8 cellular contexts compared by ENCODE assay signal in genomic region chr7:141754939-141755338, GRCh38. TPM values are rescaled to one million over a fixed set of nuclear protein-coding genes. Genes with fewer than 3 reads are reported as not detected.
DNase-seq lines count a peak whose midpoint lies in the region; ATAC-seq, FAIRE-seq and TF ChIP-seq lines count a peak whose summit lies in the region.

No MANE protein-coding gene starts in this region.

- no peak overlapping the region for H3K4me3 ChIP-seq in Loucy (ENCODE audit: low read length, poor library complexity, severe bottlenecking)
- H3K4me3 ChIP-seq in GM12878, result no peak overlapping the region
- no peak overlapping the region for H3K4me3 ChIP-seq in neuronal stem cell (ENCODE audit: low read length in 2 of 2)

- no peak overlapping the region for H3K14ac ChIP-seq in neuronal stem cell (ENCODE audit: low read length)

- H3K27ac ChIP-seq in GM12878 (ENCODE audit: control insufficient read depth, insufficient read depth) (no peak overlapping the region), neuronal stem cell (replicated peaks; ENCODE audit: low read length) (no peak overlapping the region)

- POLR2A ChIA-PET in GM12878 (lab: Charles Lee) (no interaction called here), T-cell (lab: Charles Lee) (no interaction called here)

- H3K4me3 Mint-ChIP-seq in T-cell, result no peak overlapping the region

- H3K27me3 Mint-ChIP-seq in T-cell, result no peaks in the 10 kb centered on the region

- RAD21 ChIA-PET in GM12878 (lab: Charles Lee; ENCODE audit: unreplicated experiment), result no interaction called here

- no peaks in the 10 kb centered on the region for H3K27me3 ChIP-seq in Loucy (ENCODE audit: insufficient read depth, low read length, poor library complexity, severe bottlenecking)
- no peaks in the 10 kb centered on the region for H3K27me3 ChIP-seq in GM12878 (replicated peaks in 1 of 2; ENCODE audit: control insufficient read depth in 2 of 2, insufficient read depth in 2 of 2, low read length in 1 of 2)
- no peaks in the 10 kb centered on the region for H3K27me3 ChIP-seq in neuronal stem cell (ENCODE audit: control insufficient read depth in 3 of 3, insufficient read depth in 3 of 3, low read depth in 1 of 3, low read length in 3 of 3)

- TF ChIP-seq CTCF in Loucy (conservative IDR thresholded peaks at IDR 0.05; ENCODE audit: low read length), result peak; percentile 71
- peak; percentile 43 to 49 (median 47); a peak in 5 of 6 replicates for TF ChIP-seq CTCF in GM12878 (IDR thresholded peaks at IDR 0.05 in 2 of 3, conservative IDR thresholded peaks at IDR 0.05 in 1 of 3; ENCODE audit: control insufficient read depth in 2 of 3, extremely low read depth in 1 of 3, insufficient read depth in 1 of 3, low read depth in 3 of 3, low read length in 3 of 3)

- peaks cover 10% of the 10 kb centered on the region; the same call in 1 of the 2 replicates for H3K9me3 ChIP-seq in Loucy (ENCODE audit: insufficient read depth, low read depth, low read length)
- H3K9me3 ChIP-seq in GM12878 (replicated peaks; ENCODE audit: control insufficient read depth, insufficient read depth, low read length), result peaks cover 23% of the 10 kb centered on the region
- peaks cover under 1 to 34% of the 10 kb centered on the region in 2 donors for H3K9me3 ChIP-seq in neuronal stem cell (replicated peaks in 1 of 2; ENCODE audit: control insufficient read depth in 2 of 2, insufficient read depth in 1 of 2, low read depth in 1 of 2, low read length in 2 of 2)

- H3K36me3 ChIP-seq in Loucy (ENCODE audit: insufficient read depth, low read length), result peaks cover 67% of the 10 kb centered on the region
- peaks cover 4 to 10% of the 10 kb centered on the region in 2 experiments; a peak in 3 of 4 replicates for H3K36me3 ChIP-seq in GM12878 (ENCODE audit: control insufficient read depth in 2 of 2, insufficient read depth in 2 of 2, low read length in 1 of 2)
- H3K36me3 ChIP-seq in neuronal stem cell (replicated peaks in 1 of 2; ENCODE audit: control insufficient read depth in 2 of 2, insufficient read depth in 2 of 2, low read length in 2 of 2), result peaks cover 41 to 98% of the 10 kb centered on the region in 2 donors

- no peak overlapping the region for H2BK5ac ChIP-seq in neuronal stem cell (ENCODE audit: low read length)

- no peak overlapping the region for H3K18ac ChIP-seq in neuronal stem cell (ENCODE audit: low read length)

- H3K4ac ChIP-seq in neuronal stem cell (ENCODE audit: low read length), result no peak overlapping the region

- H3K9me3 Mint-ChIP-seq in T-cell, result peaks cover 6 to 31% (median 9%) of the 10 kb centered on the region in 3 donors

- intact Hi-C loops in GM12878 (cut with micrococcal nuclease; ENCODE audit: unreplicated experiment), result no loop called here

- no peak for FAIRE-seq in GM12878 (lab: Jason Lieb, UNC)

- H3K36me3 Mint-ChIP-seq in T-cell, result peaks cover 93% of the 10 kb centered on the region

- peaks cover 0 to 5% (median 0%) of the 10 kb centered on the region in 3 donors for H3K4me1 Mint-ChIP-seq in T-cell

- CTCF ChIA-PET in GM12878 (lab: Yijun Ruan, JAX), result interaction anchor here (1.5 to 2.2 kb wide), 3 partner anchors 16 to 34 kb away, joined by 3 to 8 read pairs (median 7); partner anchors contain the start of gene SSBP1
- CTCF ChIA-PET in T-cell (lab: Charles Lee), result interaction anchor here in 1 of 2 donors (0.6 kb wide), 1 partner anchor 18 kb away, joined by 4 read pairs; no protein-coding TSS in a partner anchor

- TF ChIP-seq POLR2A in GM12878 (IDR thresholded peaks at IDR 0.05; ENCODE audit: low read depth, low read length), result no peak

- SMC1A ChIA-PET in GM12878 (lab: Charles Lee; ENCODE audit: uncharacterized antibody, unreplicated experiment), result no interaction called here

- no peak for TF ChIP-seq EP300 in GM12878 (IDR thresholded peaks at IDR 0.05; ENCODE audit: borderline replicate concordance in 1 of 2, control insufficient read depth in 1 of 2, low read depth in 2 of 2, low read length in 2 of 2)

- no peaks in the 10 kb centered on the region for H3K79me1 ChIP-seq in neuronal stem cell (ENCODE audit: low read depth, low read length)

- peak; percentile 55 for TF ChIP-seq RAD21 in GM12878 (IDR thresholded peaks at IDR 0.05; ENCODE audit: insufficient read depth, low read depth, low read length)

- no peak overlapping the region for H2BK12ac ChIP-seq in neuronal stem cell (ENCODE audit: low read length)

- H3K4me1 ChIP-seq in Loucy (ENCODE audit: insufficient read depth, low read length, poor library complexity, severe bottlenecking) (no peaks in the 10 kb centered on the region), GM12878 (ENCODE audit: control insufficient read depth, insufficient read depth, low read length) (no peaks in the 10 kb centered on the region), neuronal stem cell (ENCODE audit: control insufficient read depth in 2 of 2, insufficient read depth in 1 of 2, low read depth in 1 of 2, low read length in 2 of 2) (no peaks in the 10 kb centered on the region)

- 82% methylated on average over 6 of the region's 6 CpGs for WGBS in GM12878 (ENCODE audit: insufficient coverage, insufficient replicate concordance, low lambda C conversion rate, missing lambda C conversion rate)
- no CpG with 5 or more reads among the region's 6 CpGs for WGBS in neuronal stem cell (ENCODE audit: extremely low coverage in 2 of 2, insufficient read length in 2 of 2, insufficient replicate concordance in 1 of 2), 2 donors

- no peak overlapping the region for H2BK15ac ChIP-seq in neuronal stem cell (ENCODE audit: low read length)

- in situ Hi-C loops in GM12878 (cut with MboI), result no loop called here

- DNase-seq in NCI-H2196 (lab: John Stamatoyannopoulos, UW; ENCODE audit: unreplicated experiment) (peak; percentile 25), NCI-H2196 treated with DMSO at 0.1 percent for 48 hours (lab: John Stamatoyannopoulos, UW; ENCODE audit: unreplicated experiment) (no peak), GM12878 (ENCODE audit: low read depth, low spot score) (no peak), neuronal stem cell (ENCODE audit: low spot score) (peak; percentile 9), T-cell (no peak)
- DNase-seq in effector CD8-positive, alpha-beta T cell (lab: John Stamatoyannopoulos, UW), result no peak

- no peak overlapping the region for H2BK120ac ChIP-seq in neuronal stem cell (ENCODE audit: low read depth, low read length)

- no peak overlapping the region for H3K4me2 ChIP-seq in Loucy (ENCODE audit: low read depth, low read length, poor library complexity, severe bottlenecking)
- no peak overlapping the region for H3K4me2 ChIP-seq in GM12878 (ENCODE audit: control insufficient read depth, insufficient read depth)
- no peak overlapping the region for H3K4me2 ChIP-seq in neuronal stem cell (ENCODE audit: insufficient read depth, low read length, poor library complexity, severe bottlenecking)

- no TSS peak for BruUV-seq in GM12878 (replicated peaks; lab: Mats Ljungman, UMichigan)

- H3K9ac ChIP-seq in Loucy (ENCODE audit: low read depth, low read length, poor library complexity, severe bottlenecking) (no peak overlapping the region), GM12878 (ENCODE audit: control insufficient read depth, insufficient read depth, low read length) (no peak overlapping the region), neuronal stem cell (ENCODE audit: low read depth, low read length, poor library complexity) (no peak overlapping the region)

- H4K8ac ChIP-seq in neuronal stem cell (ENCODE audit: low read depth, low read length), result no peak overlapping the region

- no peak overlapping the region for H3K27ac Mint-ChIP-seq in T-cell

- no peak overlapping the region for H3K23ac ChIP-seq in neuronal stem cell (ENCODE audit: low read depth, low read length, poor library complexity)

- no peaks in the 10 kb centered on the region for H3K79me2 ChIP-seq in Loucy (ENCODE audit: insufficient read depth, low read length)
- no peaks in the 10 kb centered on the region for H3K79me2 ChIP-seq in GM12878 (ENCODE audit: control insufficient read depth, insufficient read depth, low read length)

- H4K20me1 ChIP-seq in Loucy (ENCODE audit: insufficient read depth, low read length, poor library complexity, severe bottlenecking), result no peaks in the 10 kb centered on the region
- no peaks in the 10 kb centered on the region for H4K20me1 ChIP-seq in GM12878 (ENCODE audit: control insufficient read depth, insufficient read depth)

- no peak overlapping the region for H2AK5ac ChIP-seq in neuronal stem cell (ENCODE audit: low read depth, low read length)

- H3F3A ChIP-seq in Loucy (ENCODE audit: low read depth), result no peaks in the 10 kb centered on the region

- ATAC-seq in GM12878, result peak; percentile 69
- ATAC-seq in GM21360 (IDR thresholded peaks at IDR 0.05; ENCODE audit: unreplicated experiment), result no peak
- no peak for ATAC-seq in T-cell (replicated peaks in 1 of 4)

- no peak overlapping the region for H4K91ac ChIP-seq in neuronal stem cell (ENCODE audit: low read depth, low read length, poor library complexity)

- H3K9me2 ChIP-seq in Loucy (replicated peaks; ENCODE audit: low read depth, low read length), result no peaks in the 10 kb centered on the region

- H2AFZ ChIP-seq in Loucy (ENCODE audit: low read length) (no peak overlapping the region), GM12878 (ENCODE audit: control insufficient read depth, low read depth, low read length) (no peak overlapping the region), neuronal stem cell (ENCODE audit: low read length) (no peak overlapping the region)

RNA-seq across cellular contexts. Expression of gene TAS2R3, which starts 9.0 kb away (rescaled TPM):
- total RNA-seq in GM12878 (2013; cell fraction: nucleolus; rRNA removed), result 91.0 and 96.1 TPM in 2 replicates
- total RNA-seq in GM12878 (2014; rRNA removed), result 0.85 and 1.8 TPM in 2 replicates
- 1.1 and 1.2 TPM in 2 replicates for total RNA-seq in GM12878 (2014; rRNA removed; fragmentation: Illumina TruSeq; extraction: Trizol)
- total RNA-seq in GM12878 (2021), result 0.21 and 0.24 TPM in 2 replicates
- polyA plus RNA-seq in GM12878 (2011; ENCODE audit: low read depth), result not detected
- 0.72 and 0.91 TPM in 2 replicates for polyA plus RNA-seq in GM12878 (2011; rRNA removed)
- 0.07 and 0.13 TPM in 2 replicates for polyA plus RNA-seq in GM12878 (2011; cell fraction: cytosol; rRNA removed)
- polyA plus RNA-seq in GM12878 (2011; cell fraction: nucleus; rRNA removed), result 2.4 and 3.0 TPM in 2 replicates
- not detected in 2 replicates for polyA plus RNA-seq in GM12878 (2012)
- 0.25 TPM in 1 of 2 replicates, not detected in the other for polyA plus RNA-seq in GM12878 (2014; fragmentation: Illumina TruSeq; extraction: Trizol)
- polyA plus RNA-seq in GM12878 (2014; fragmentation: Nextera tagmentation; extraction: Ambion mirVana), result not detected
- 0.09 and 0.23 TPM in 2 replicates for polyA plus RNA-seq in GM12878 (2014; rRNA removed)
- polyA plus RNA-seq in GM12878 (2016; fragmentation: Nextera tagmentation; extraction: Ambion mirVana), result not detected
- 15.5 and 19.1 TPM in 2 replicates for polyA minus RNA-seq in GM12878 (2011; rRNA and poly(A)+ RNA removed)
- not detected in 2 replicates for polyA minus RNA-seq in GM12878 (2011; cell fraction: cytosol; rRNA and poly(A)+ RNA removed)
- 14.6 and 23.7 TPM in 2 replicates for polyA minus RNA-seq in GM12878 (2011; cell fraction: nucleus; rRNA and poly(A)+ RNA removed)
- 0.10 TPM for polyA plus RNA-seq in neuronal stem cell (2013, experiment 1 of 2)
- 0.18 TPM for polyA plus RNA-seq in neuronal stem cell (2013, experiment 2 of 2)
- total RNA-seq in T-cell, result 1 to 10 TPM in 3 of 5 donors, under 1 TPM in 2; 0.56 to 4.2 (median 2.8) TPM

RNA-seq across cellular contexts. Expression of gene SSBP1, which starts 16.8 kb away (rescaled TPM):
- 285 and 310 TPM in 2 replicates for total RNA-seq in GM12878 (2013; cell fraction: nucleolus; rRNA removed)
- total RNA-seq in GM12878 (2014; rRNA removed) (214 and 257 TPM in 2 replicates), GM12878 (2014; rRNA removed; fragmentation: Illumina TruSeq; extraction: Trizol) (363 and 370 TPM in 2 replicates), GM12878 (2021) (186 and 191 TPM in 2 replicates), T-cell (100 to 1,000 TPM in 1 of 5 donors, 10 to 100 TPM in 4; 88.1 to 116 (median 91.1) TPM)
- 257 TPM for polyA plus RNA-seq in GM12878 (2011; ENCODE audit: low read depth)
- polyA plus RNA-seq in GM12878 (2011; rRNA removed) (197 and 267 TPM in 2 replicates), GM12878 (2014; fragmentation: Illumina TruSeq; extraction: Trizol) (467 and 621 TPM in 2 replicates), GM12878 (2014; fragmentation: Nextera tagmentation; extraction: Ambion mirVana) (100 to 1,000 TPM; 802 to 998 TPM), GM12878 (2014; rRNA removed) (286 and 329 TPM in 2 replicates), GM12878 (2016; fragmentation: Nextera tagmentation; extraction: Ambion mirVana) (100 to 1,000 TPM; 638 to 646 TPM)
- 84.4 and 93.4 TPM in 2 replicates for polyA plus RNA-seq in GM12878 (2011; cell fraction: cytosol; rRNA removed)
- polyA plus RNA-seq in GM12878 (2011; cell fraction: nucleus; rRNA removed), result 92.0 and 102 TPM in 2 replicates
- 219 and 234 TPM in 2 replicates for polyA plus RNA-seq in GM12878 (2012)
- 51.5 and 76.1 TPM in 2 replicates for polyA minus RNA-seq in GM12878 (2011; rRNA and poly(A)+ RNA removed)
- polyA minus RNA-seq in GM12878 (2011; cell fraction: cytosol; rRNA and poly(A)+ RNA removed), result 27.3 and 30.9 TPM in 2 replicates
- 65.2 and 94.9 TPM in 2 replicates for polyA minus RNA-seq in GM12878 (2011; cell fraction: nucleus; rRNA and poly(A)+ RNA removed)
- polyA plus RNA-seq in neuronal stem cell (2013, experiment 1 of 2), result 273 TPM
- 267 TPM for polyA plus RNA-seq in neuronal stem cell (2013, experiment 2 of 2)

RNA-seq across cellular contexts. Expression of gene TAS2R4, which starts 21.5 kb away (rescaled TPM):
- 67.8 and 69.2 TPM in 2 replicates for total RNA-seq in GM12878 (2013; cell fraction: nucleolus; rRNA removed)
- 0.33 and 0.40 TPM in 2 replicates for total RNA-seq in GM12878 (2014; rRNA removed)
- 0.67 and 0.83 TPM in 2 replicates for total RNA-seq in GM12878 (2014; rRNA removed; fragmentation: Illumina TruSeq; extraction: Trizol)
- 0.33 and 0.35 TPM in 2 replicates for total RNA-seq in GM12878 (2021)
- 0.20 TPM for polyA plus RNA-seq in GM12878 (2011; ENCODE audit: low read depth)
- polyA plus RNA-seq in GM12878 (2011; rRNA removed), result 0.90 and 1.7 TPM in 2 replicates
- 0.18 and 0.19 TPM in 2 replicates for polyA plus RNA-seq in GM12878 (2011; cell fraction: cytosol; rRNA removed)
- polyA plus RNA-seq in GM12878 (2011; cell fraction: nucleus; rRNA removed), result 2.1 and 3.0 TPM in 2 replicates
- polyA plus RNA-seq in GM12878 (2012), result 0.22 and 0.24 TPM in 2 replicates
- 0.43 and 0.47 TPM in 2 replicates for polyA plus RNA-seq in GM12878 (2014; fragmentation: Illumina TruSeq; extraction: Trizol)
- polyA plus RNA-seq in GM12878 (2014; fragmentation: Nextera tagmentation; extraction: Ambion mirVana), result under 1 TPM in 1 of 2 experiments, not detected in 1; 0.04 TPM
- 0.40 and 0.42 TPM in 2 replicates for polyA plus RNA-seq in GM12878 (2014; rRNA removed)
- polyA plus RNA-seq in GM12878 (2016; fragmentation: Nextera tagmentation; extraction: Ambion mirVana), result under 1 TPM; 0.13 to 0.19 TPM
- polyA minus RNA-seq in GM12878 (2011; rRNA and poly(A)+ RNA removed), result 7.5 and 8.7 TPM in 2 replicates
- 0.62 TPM in 1 of 2 replicates, not detected in the other for polyA minus RNA-seq in GM12878 (2011; cell fraction: cytosol; rRNA and poly(A)+ RNA removed)
- polyA minus RNA-seq in GM12878 (2011; cell fraction: nucleus; rRNA and poly(A)+ RNA removed), result 9.9 and 15.0 TPM in 2 replicates
- 0.28 TPM for polyA plus RNA-seq in neuronal stem cell (2013, experiment 1 of 2)
- polyA plus RNA-seq in neuronal stem cell (2013, experiment 2 of 2), result 0.30 TPM
- total RNA-seq in T-cell, result 1 to 10 TPM in 4 of 5 donors, under 1 TPM in 1; 0.86 to 2.6 (median 2.1) TPM

RNA-seq across cellular contexts. Expression of gene TAS2R5, which starts 35.1 kb away (rescaled TPM):
- total RNA-seq in GM12878 (2013; cell fraction: nucleolus; rRNA removed), result 71.2 and 72.1 TPM in 2 replicates
- 0.51 and 1.3 TPM in 2 replicates for total RNA-seq in GM12878 (2014; rRNA removed)
- total RNA-seq in GM12878 (2014; rRNA removed; fragmentation: Illumina TruSeq; extraction: Trizol), result 0.31 and 0.46 TPM in 2 replicates
- total RNA-seq in GM12878 (2021), result 0.44 and 0.45 TPM in 2 replicates
- polyA plus RNA-seq in GM12878 (2011; ENCODE audit: low read depth), result 0.26 TPM
- polyA plus RNA-seq in GM12878 (2011; rRNA removed), result 1.8 and 2.1 TPM in 2 replicates
- 0.94 and 1.3 TPM in 2 replicates for polyA plus RNA-seq in GM12878 (2011; cell fraction: cytosol; rRNA removed)
- 6.2 and 7.1 TPM in 2 replicates for polyA plus RNA-seq in GM12878 (2011; cell fraction: nucleus; rRNA removed)
- 0.32 and 1.00 TPM in 2 replicates for polyA plus RNA-seq in GM12878 (2012)
- 0.21 and 1.00 TPM in 2 replicates for polyA plus RNA-seq in GM12878 (2014; fragmentation: Illumina TruSeq; extraction: Trizol)
- polyA plus RNA-seq in GM12878 (2014; fragmentation: Nextera tagmentation; extraction: Ambion mirVana), result under 1 TPM in 1 of 2 experiments, not detected in 1; 0.07 TPM
- polyA plus RNA-seq in GM12878 (2014; rRNA removed), result 0.30 and 0.58 TPM in 2 replicates
- polyA plus RNA-seq in GM12878 (2016; fragmentation: Nextera tagmentation; extraction: Ambion mirVana), result not detected
- 9.7 and 10.3 TPM in 2 replicates for polyA minus RNA-seq in GM12878 (2011; rRNA and poly(A)+ RNA removed)
- not detected in 2 replicates for polyA minus RNA-seq in GM12878 (2011; cell fraction: cytosol; rRNA and poly(A)+ RNA removed)
- polyA minus RNA-seq in GM12878 (2011; cell fraction: nucleus; rRNA and poly(A)+ RNA removed), result 10.4 and 14.5 TPM in 2 replicates
- polyA plus RNA-seq in neuronal stem cell (2013, experiment 1 of 2), result 0.73 TPM
- polyA plus RNA-seq in neuronal stem cell (2013, experiment 2 of 2), result 0.96 TPM
- total RNA-seq in T-cell, result 1 to 10 TPM; 2.1 to 3.5 (median 3.3) TPM

RNA-seq across cellular contexts. Expression of gene WEE2, which starts 46.8 kb away (rescaled TPM):
- 0.71 TPM in 1 of 2 replicates, not detected in the other for total RNA-seq in GM12878 (2013; cell fraction: nucleolus; rRNA removed)
- total RNA-seq in GM12878 (2014; rRNA removed) (not detected in 2 replicates), GM12878 (2014; rRNA removed; fragmentation: Illumina TruSeq; extraction: Trizol) (not detected in 2 replicates), GM12878 (2021) (0.24 TPM in 1 of 2 replicates, not detected in the other), T-cell (not detected)
- polyA plus RNA-seq in GM12878 (2011; ENCODE audit: low read depth), result not detected
- polyA plus RNA-seq in GM12878 (2011; rRNA removed) (0.03 and 0.12 TPM in 2 replicates), GM12878 (2014; fragmentation: Illumina TruSeq; extraction: Trizol) (0.03 TPM in 1 of 2 replicates, not detected in the other), GM12878 (2014; fragmentation: Nextera tagmentation; extraction: Ambion mirVana) (under 1 TPM in 1 of 2 experiments, not detected in 1; 0.02 TPM), GM12878 (2014; rRNA removed) (not detected in 2 replicates), GM12878 (2016; fragmentation: Nextera tagmentation; extraction: Ambion mirVana) (not detected)
- not detected in 2 replicates for polyA plus RNA-seq in GM12878 (2011; cell fraction: cytosol; rRNA removed)
- 0.09 TPM in 1 of 2 replicates, not detected in the other for polyA plus RNA-seq in GM12878 (2011; cell fraction: nucleus; rRNA removed)
- 0.04 and 0.07 TPM in 2 replicates for polyA plus RNA-seq in GM12878 (2012)
- not detected in 2 replicates for polyA minus RNA-seq in GM12878 (2011; rRNA and poly(A)+ RNA removed)
- polyA minus RNA-seq in GM12878 (2011; cell fraction: cytosol; rRNA and poly(A)+ RNA removed), result not detected in 2 replicates
- not detected in 2 replicates for polyA minus RNA-seq in GM12878 (2011; cell fraction: nucleus; rRNA and poly(A)+ RNA removed)
- 0.04 TPM for polyA plus RNA-seq in neuronal stem cell (2013, experiment 1 of 2)
- polyA plus RNA-seq in neuronal stem cell (2013, experiment 2 of 2), result 0.04 TPM

Comparison
In these comparisons a context has a peak if more than half of its experiments do, and no peak if none do; other contexts are left out.
1. DNase-seq: peak in NCI-H2196 (single experiment) and neuronal stem cell (single experiment); none in NCI-H2196 treated with DMSO at 0.1 percent for 48 hours (single experiment), GM12878 (single experiment), effector CD8-positive, alpha-beta T cell (single experiment) and T-cell (0 of 34).